ENCODE assay signal across 19 cellular contexts in genomic region chr18:21823848-21824247, GRCh38.
DNase-seq lines count a peak whose midpoint lies in the region; ATAC-seq, FAIRE-seq and TF ChIP-seq lines count a peak whose summit lies in the region.
"Had no signal": no experiment of that assay in that cellular context is flagged by ENCODE, and none has a peak within 500 bp of the region (broad histone marks: within the 10 kb centered on the region; RNA-seq: fewer than 3 reads in every experiment).

No MANE protein-coding gene starts in this region.

- H3K27me3 ChIP-seq in cardiac muscle cell (no peaks in the 10 kb centered on the region), heart right ventricle (no peaks in the 10 kb centered on the region), IMR-90 (ENCODE audit: control insufficient read depth, insufficient read depth, low read length) (no peaks in the 10 kb centered on the region), A673 (replicated peaks; ENCODE audit: insufficient read depth, low read depth, low read length, poor library complexity) (no peaks in the 10 kb centered on the region)

- no peak overlapping the region for H2BK5ac ChIP-seq in IMR-90 (ENCODE audit: low read depth, low read length, poor library complexity, severe bottlenecking)

- H3K9me3 ChIP-seq in cardiac muscle cell (ENCODE audit: low read depth) (no peaks in the 10 kb centered on the region), heart right ventricle (no peaks in the 10 kb centered on the region), IMR-90 (ENCODE audit: control insufficient read depth, insufficient read depth, low read length) (no peaks in the 10 kb centered on the region), A673 (ENCODE audit: low read depth, low read length, poor library complexity, severe bottlenecking) (no peaks in the 10 kb centered on the region)
- H3K9me3 ChIP-seq: Caco-2 had no signal

- POLR2A ChIA-PET in IMR-90 (lab: Charles Lee; ENCODE audit: unreplicated experiment), result no interaction called here
- POLR2A ChIA-PET in A673 (lab: Charles Lee; ENCODE audit: low non-redundant PET), result no interaction called here

- no peak overlapping the region for H4K8ac ChIP-seq in IMR-90 (ENCODE audit: low read depth in 2 of 2, low read length in 2 of 2)

- DNase-seq in cardiac muscle cell (ENCODE audit: low read depth in 1 of 2, low spot score in 1 of 2) (no peak), heart right ventricle (no peak), IMR-90 (no peak), kidney tubule cell (ENCODE audit: low spot score) (no peak), A673 (ENCODE audit: low spot score) (no peak), NCI-H2029 treated with DMSO at 0.1 percent for 48 hours (lab: John Stamatoyannopoulos, UW) (no peak)
- DNase-seq: ACHN; Caco-2; CD4-positive, alpha-beta T cell; DMS153; DMS79; GF-D8; HCEC 1CT; KBM-7 had no signal

- H4K20me1 ChIP-seq in IMR-90 (ENCODE audit: insufficient read depth, low read length), result no peaks in the 10 kb centered on the region

- peaks cover 0 to 6% of the 10 kb centered on the region in 2 experiments; a peak in 1 of 4 replicates for H3K79me1 ChIP-seq in IMR-90 (ENCODE audit: low read depth in 1 of 2, low read length in 2 of 2)

- no peak overlapping the region for H2BK15ac ChIP-seq in IMR-90 (ENCODE audit: low read depth, low read length)

- no peak overlapping the region for H3K4ac ChIP-seq in IMR-90 (ENCODE audit: low read depth, low read length)

- no peak for TF ChIP-seq POLR2A in IMR-90 (IDR thresholded peaks at IDR 0.05; ENCODE audit: low read depth, low read length)

- peak; percentile 65 for FAIRE-seq in islet of Langerhans (lab: Jason Lieb, UNC)
- FAIRE-seq: H54 had no signal

- H3K4me1 ChIP-seq in cardiac muscle cell (ENCODE audit: low read depth), result peaks cover 24% of the 10 kb centered on the region
- peaks cover 0 to 16% (median 4%) of the 10 kb centered on the region in 9 donors for H3K4me1 ChIP-seq in heart right ventricle
- 0 out of 2 replicates have a peak, but pooled peaks cover 1% of the 10 kb centered on the region for H3K4me1 ChIP-seq in IMR-90 (ENCODE audit: control insufficient read depth, insufficient read depth, low read length)
- no peaks in the 10 kb centered on the region for H3K4me1 ChIP-seq in A673 (ENCODE audit: insufficient read depth, low read length, poor library complexity, severe bottlenecking)

- no peak overlapping the region for H2BK120ac ChIP-seq in IMR-90 (ENCODE audit: low read depth, low read length)

- ATAC-seq in heart right ventricle (no peak), IMR-90 (ENCODE audit: low read depth) (no peak)
- ATAC-seq: GM23338 had no signal

- CTCF ChIA-PET in IMR-90 (lab: Yijun Ruan, JAX) (no interaction called here), A673 (lab: Charles Lee) (no interaction called here)

- no peak overlapping the region for H4K5ac ChIP-seq in IMR-90 (ENCODE audit: low read depth, low read length)

- no peak overlapping the region for H2AK5ac ChIP-seq in IMR-90 (ENCODE audit: low read depth, low read length)

- TF ChIP-seq CTCF in cardiac muscle cell (IDR thresholded peaks at IDR 0.05; ENCODE audit: low read depth, low read length) (no peak), heart right ventricle (IDR thresholded peaks at IDR 0.05) (no peak), IMR-90 (conservative IDR thresholded peaks at IDR 0.05; ENCODE audit: low read depth, low read length) (no peak), A673 (conservative IDR thresholded peaks at IDR 0.05; ENCODE audit: low read depth, low read length) (no peak)

- in situ Hi-C loops in IMR-90 (cut with MboI; ENCODE audit: low sequenced_read_pairs), result no loop called here

- H3K4me2 ChIP-seq in IMR-90 (ENCODE audit: low read depth, low read length), result no peak overlapping the region
- H3K4me2 ChIP-seq: GM23338 had no signal

- H3K4me3 ChIP-seq in cardiac muscle cell, result no peak overlapping the region
- no peak overlapping the region for H3K4me3 ChIP-seq in heart right ventricle
- no peak overlapping the region for H3K4me3 ChIP-seq in IMR-90 (ENCODE audit: insufficient read depth, low read depth, low read length)
- no peak overlapping the region for H3K4me3 ChIP-seq in A673 (ENCODE audit: low read depth, low read length, poor library complexity, severe bottlenecking)
- H3K4me3 ChIP-seq: GM23338 had no signal

- no peak overlapping the region for H2AK9ac ChIP-seq in IMR-90 (replicated peaks; ENCODE audit: low read depth, low read length, poor library complexity)

- no peak for TF ChIP-seq RAD21 in IMR-90 (IDR thresholded peaks at IDR 0.05; ENCODE audit: low read length)

- intact Hi-C loops in heart right ventricle (cut with DNase I), result loop anchor here in 1 of 10 donors (10.0 kb wide), 1 partner anchor 59 kb away; no protein-coding TSS in a partner anchor
- intact Hi-C loops in IMR-90 (cut with micrococcal nuclease), result no loop called here
- intact Hi-C loops in A673 (cut with micrococcal nuclease; ENCODE audit: unreplicated experiment), result no loop called here

- H3K14ac ChIP-seq in IMR-90 (replicated peaks; ENCODE audit: low read depth, low read length), result no peak overlapping the region

- H3K9me1 ChIP-seq in IMR-90 (ENCODE audit: insufficient read depth, low read length), result no peaks in the 10 kb centered on the region

- no TSS peak for BruUV-seq in IMR-90 (replicated peaks; lab: Mats Ljungman, UMichigan)
- BruUV-seq in A673 (replicated peaks; lab: Mats Ljungman, UMichigan), result no TSS peak

- H3K56ac ChIP-seq in IMR-90 (ENCODE audit: extremely low read depth, insufficient read depth, low read length), result no peak overlapping the region

- H3K36me3 ChIP-seq in cardiac muscle cell (peaks cover 17% of the 10 kb centered on the region), heart right ventricle (peaks cover 0 to 67% (median 4%) of the 10 kb centered on the region in 9 donors), IMR-90 (ENCODE audit: control insufficient read depth, insufficient read depth, low read length) (no peaks in the 10 kb centered on the region; the same call in none of the 2 replicates), A673 (ENCODE audit: insufficient read depth, low read length, poor library complexity, severe bottlenecking) (peaks cover 20% of the 10 kb centered on the region)

- H4K91ac ChIP-seq in IMR-90 (ENCODE audit: insufficient read depth, low read depth, low read length), result no peak overlapping the region

- no peak overlapping the region for H3K9ac ChIP-seq in IMR-90 (ENCODE audit: low read depth, low read length)

- dilution Hi-C loops in IMR-90 (cut with HindIII; ENCODE audit: low sequenced_read_pairs, unreplicated experiment), result no loop called here

- no peak overlapping the region for H2AFZ ChIP-seq in IMR-90 (replicated peaks; ENCODE audit: low read length, poor library complexity)
- H2AFZ ChIP-seq: GM23338 had no signal

- 82 to 88% methylated on average over 3 of the region's 3 CpGs for WGBS in heart right ventricle, 2 donors
- WGBS in IMR-90 (ENCODE audit: extremely low coverage in 2 of 2, insufficient read length in 1 of 2), 2 experiments, result 100% methylated on average over 2 of the region's 3 CpGs; no CpG with 5 or more reads in 1 of the 2 experiments

- H3K18ac ChIP-seq in IMR-90 (ENCODE audit: low read depth, low read length), result no peak overlapping the region

- H2BK20ac ChIP-seq in IMR-90 (ENCODE audit: low read depth, low read length), result no peak overlapping the region

- no peak overlapping the region for H3K23ac ChIP-seq in IMR-90 (ENCODE audit: low read depth, low read length)

- H3K27ac ChIP-seq in cardiac muscle cell (peak overlapping the region; percentile 96), heart right ventricle (no peak overlapping the region), IMR-90 (ENCODE audit: insufficient read depth, low read length) (no peak overlapping the region), A673 (ENCODE audit: low read depth, low read length, poor library complexity, severe bottlenecking) (no peak overlapping the region)
- H3K27ac ChIP-seq: 22Rv1, C4-2B had no signal

TF ChIP-seq in IMR-90, 13 proteins besides CTCF, POLR2A, EP300 and RAD21:
- TF ChIP-seq SMC3 (IDR thresholded peaks at IDR 0.05; ENCODE audit: low read depth, low read length) (no peak), MAFK (IDR thresholded peaks at IDR 0.05; ENCODE audit: low read depth, low read length) (peak; percentile 38; the same call in 1 of the 2 replicates)
